Comparison of ENCODE assay signal across 8 cellular contexts in genomic region chr19:53538378-53539109, GRCh38. TPM values are rescaled to one million over a fixed set of nuclear protein-coding genes. Genes with fewer than 3 reads are reported as not detected.
DNase-seq lines count a peak whose midpoint lies in the region; ATAC-seq and TF ChIP-seq lines count a peak whose summit lies in the region.

No MANE protein-coding gene starts in this region.

- DNase-seq in GM23248 (no peak), T-cell (peak in 10 of 34 experiments; percentile 15 to 62 (median 38)), fibroblast of the aortic adventitia (ENCODE audit: low read depth) (no peak), cortex of kidney (lab: John Stamatoyannopoulos, UW) (no peak), midbrain (lab: John Stamatoyannopoulos, UW) (no peak)

- H3K9me2 ChIP-seq in GM23248 (ENCODE audit: insufficient read depth) = no peaks in the 10 kb centered on the region

- no peaks in the 10 kb centered on the region for H3K27me3 Mint-ChIP-seq in T-cell

- peak overlapping the region; percentile 96 to 98 for H3K27ac Mint-ChIP-seq in T-cell

- in situ Hi-C loops in GM23248 (cut with MboI) = no loop called here

- ATAC-seq in T-cell (replicated peaks in 1 of 4) = peak in 3 of 4 experiments; percentile 2 to 12 (median 9)
- ATAC-seq in HG03095 (IDR thresholded peaks at IDR 0.05; ENCODE audit: unreplicated experiment) = no peak

- peaks cover 27% of the 10 kb centered on the region for H3K79me2 ChIP-seq in GM23248 (ENCODE audit: insufficient read depth)
- peaks cover 5% of the 10 kb centered on the region for H3K79me2 ChIP-seq in parathyroid adenoma

- POLR2A ChIA-PET in T-cell (lab: Charles Lee) = interaction anchor here (1.1 to 2.1 kb wide), 3 partner anchors 14 to 19 kb away, joined by 3 to 11 read pairs (median 7); no protein-coding TSS in a partner anchor

- peaks cover 30 to 47% (median 35%) of the 10 kb centered on the region in 3 donors for H3K4me1 Mint-ChIP-seq in T-cell

- no peak for TF ChIP-seq CTCF in 22Rv1 (IDR thresholded peaks at IDR 0.05)
- no peak for TF ChIP-seq CTCF in fibroblast of the aortic adventitia (IDR thresholded peaks at IDR 0.05; ENCODE audit: insufficient read depth, low read length)
- no peak for TF ChIP-seq CTCF in parathyroid adenoma (IDR thresholded peaks at IDR 0.05)

- peak overlapping the region; percentile 57; the same call in 1 of the 2 replicates for H2AFZ ChIP-seq in GM23248
- H2AFZ ChIP-seq in parathyroid adenoma = peak overlapping the region; percentile 87

- H3K9ac ChIP-seq in GM23248 = peak overlapping the region; percentile 99
- peak overlapping the region; percentile 46 for H3K9ac ChIP-seq in parathyroid adenoma

- peak overlapping the region; percentile 80 for H3K4me2 ChIP-seq in GM23248 (ENCODE audit: unreplicated experiment)
- H3K4me2 ChIP-seq in parathyroid adenoma (ENCODE audit: low read length) = peak overlapping the region; percentile 90

- H3F3A ChIP-seq in GM23248 (ENCODE audit: insufficient read depth) = peaks cover 10% of the 10 kb centered on the region; the same call in 1 of the 2 replicates

- peak overlapping the region; percentile 76 for H3K27ac ChIP-seq in 22Rv1
- peak overlapping the region; percentile 83 for H3K27ac ChIP-seq in GM23248
- H3K27ac ChIP-seq in parathyroid adenoma = peak overlapping the region; percentile 78

- H3K27me3 ChIP-seq in GM23248 (replicated peaks; ENCODE audit: insufficient read depth) = no peaks in the 10 kb centered on the region
- H3K27me3 ChIP-seq in parathyroid adenoma (ENCODE audit: control insufficient read depth, insufficient read depth, low read length) = no peaks in the 10 kb centered on the region

- H3K4me1 ChIP-seq in GM23248 (ENCODE audit: insufficient read depth) (peaks cover 9% of the 10 kb centered on the region), parathyroid adenoma (no peaks in the 10 kb centered on the region)

- peaks cover 0 to 5% (median 0%) of the 10 kb centered on the region in 3 donors for H3K9me3 Mint-ChIP-seq in T-cell

- CTCF ChIA-PET in T-cell (lab: Charles Lee) = interaction anchor here in 1 of 2 donors (1.1 kb wide), 1 partner anchor 16 kb away, joined by 3 read pairs; no protein-coding TSS in a partner anchor

- peaks cover 51% of the 10 kb centered on the region for H3K36me3 Mint-ChIP-seq in T-cell

- H3K36me3 ChIP-seq in GM23248 (ENCODE audit: low read depth) (peaks cover 5% of the 10 kb centered on the region; the same call in 1 of the 2 replicates), parathyroid adenoma (ENCODE audit: control insufficient read depth, insufficient read depth, low read length) (no peaks in the 10 kb centered on the region)

- H3K4me3 Mint-ChIP-seq in T-cell = peak overlapping the region; percentile 95 to 97 (median 95)

- H3K4me3 ChIP-seq in GM23248 = peak overlapping the region; percentile 86
- H3K4me3 ChIP-seq in fibroblast of the aortic adventitia (ENCODE audit: low read depth, low read length) = peak overlapping the region; percentile 80
- peak overlapping the region; percentile 78 for H3K4me3 ChIP-seq in parathyroid adenoma (ENCODE audit: low read depth, low read length)

- WGBS in GM23248 (ENCODE audit: low coverage in 1 of 2, low lambda C conversion rate in 2 of 2, missing lambda C conversion rate in 2 of 2), 2 experiments = 53 to 66% methylated on average over 32 to 36 of the region's 36 CpGs

- H3K9me3 ChIP-seq in GM23248 (ENCODE audit: low read depth) (no peaks in the 10 kb centered on the region), parathyroid adenoma (ENCODE audit: control insufficient read depth, low read length) (no peaks in the 10 kb centered on the region)

- H4K20me1 ChIP-seq in GM23248 (ENCODE audit: insufficient read depth) = no peaks in the 10 kb centered on the region

RNA-seq across cellular contexts. Expression of gene ZNF331, which starts 0.6 kb away (rescaled TPM):
- 12.0 and 13.9 TPM in 2 replicates for total RNA-seq in GM23248 (2014; rRNA removed; shearing (Covaris generic))
- 15.7 and 17.0 TPM in 2 replicates for polyA plus RNA-seq in GM23248 (2016; fragmentation: Nextera tagmentation; extraction: Ambion mirVana)
- 100 to 1,000 TPM in 2 of 5 donors, 10 to 100 TPM in 3; 35.9 to 455 (median 48.5) TPM for total RNA-seq in T-cell
- 10.6 and 11.4 TPM in 2 replicates for total RNA-seq in fibroblast of the aortic adventitia (ENCODE audit: low replicate concordance)
